ENCODE assay signal across 8 cellular contexts in genomic region chr10:11823122-11823988, GRCh38.
DNase-seq lines count a peak whose midpoint lies in the region; ATAC-seq, FAIRE-seq and TF ChIP-seq lines count a peak whose summit lies in the region.

A gene with protein sequence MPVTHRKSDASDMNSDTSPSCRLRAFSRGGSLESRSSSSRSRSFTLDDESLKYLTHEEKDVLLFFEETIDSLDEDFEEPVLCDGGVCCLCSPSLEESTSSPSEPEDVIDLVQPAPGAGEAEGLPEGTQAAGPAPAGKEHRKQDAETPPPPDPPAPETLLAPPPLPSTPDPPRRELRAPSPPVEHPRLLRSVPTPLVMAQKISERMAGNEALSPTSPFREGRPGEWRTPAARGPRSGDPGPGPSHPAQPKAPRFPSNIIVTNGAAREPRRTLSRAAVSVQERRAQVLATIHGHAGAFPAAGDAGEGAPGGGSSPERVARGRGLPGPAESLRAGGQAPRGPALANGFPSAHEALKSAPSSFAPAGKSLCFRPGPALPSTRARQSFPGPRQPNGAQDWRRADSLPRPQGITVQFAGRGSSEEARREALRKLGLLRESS (plus strand): TSS chr10:11823356. CDS start chr10:11852078, 28,722 bp downstream.

- no peak within 1 kb of the TSS for H3K27ac Mint-ChIP-seq in nephron progenitor cell

- H3K4me1 Mint-ChIP-seq in nephron progenitor cell, result peaks cover 10% of the 10 kb centered on the region

- no peak for TF ChIP-seq CTCF in nephron progenitor cell (IDR thresholded peaks at IDR 0.05)

- no peaks in the 10 kb centered on the region for H3K9me3 Mint-ChIP-seq in nephron progenitor cell

- DNase-seq in NCI-H526 (lab: John Stamatoyannopoulos, UW) (peak; percentile 6 to 62), NCI-H526 treated with DMSO at 0.1 percent for 48 hours (lab: John Stamatoyannopoulos, UW) (no peak), NAMALWA (ENCODE audit: low spot score) (peak; percentile 26), activated T-cell treated with anti-CD3 and anti-CD28 coated beads for 1 hour (ENCODE audit: low read depth) (peak; percentile 32), fibroblast of gingiva (ENCODE audit: low read depth) (peak; percentile 64), nephron progenitor cell (peak; percentile 73), urothelium cell line (ENCODE audit: low spot score) (peak; percentile 90)

- FAIRE-seq in urothelium cell line (lab: Jason Lieb, UNC), result peak; percentile 74

- H3K36me3 Mint-ChIP-seq in nephron progenitor cell (ENCODE audit: low read depth), result no peaks in the 10 kb centered on the region

- H3K27me3 Mint-ChIP-seq in nephron progenitor cell (ENCODE audit: low read depth, poor library complexity), result peaks cover 60% of the 10 kb centered on the region

- ATAC-seq in HG03095 (IDR thresholded peaks at IDR 0.05; ENCODE audit: unreplicated experiment), result no peak

- H3K4me3 Mint-ChIP-seq in nephron progenitor cell, result peak within 1 kb of the TSS; percentile 86
